In genomic region chr2:3902131-3902530, GRCh38 we compare ENCODE assay signal across 29 cellular contexts.
"Had no signal": no experiment of that assay in that cellular context is flagged by ENCODE, and none has a peak within 500 bp of the region (broad histone marks: within the 10 kb centered on the region; RNA-seq: fewer than 3 reads in every experiment).

No MANE protein-coding gene starts in this region.

- H3K36me3 Mint-ChIP-seq: activated CD4-positive, alpha-beta memory T cell treated with anti-CD3 and anti-CD28 coated beads for 36 hours; activated naive CD4-positive, alpha-beta T cell treated with anti-CD3 and anti-CD28 coated beads, Interleukin-2, amount 50 U/mL, for 72 hours; brain had no signal

- H3K27ac Mint-ChIP-seq: activated CD4-positive, alpha-beta memory T cell treated with anti-CD3 and anti-CD28 coated beads for 36 hours; activated CD4-positive, alpha-beta T cell treated with anti-CD3 and anti-CD28 coated beads for 36 hours; activated CD4-positive, alpha-beta T cell treated with anti-CD3 and anti-CD28 coated beads, Interleukin-2, amount 10 ng/mL, durations not matched to agents 7 days and 5 days; activated naive CD4-positive, alpha-beta T cell treated with anti-CD3 and anti-CD28 coated beads for 36 hours; activated naive CD4-positive, alpha-beta T cell treated with anti-CD3 and anti-CD28 coated beads, Interleukin-2, amount 50 U/mL, for 72 hours; activated T-helper 1 cell treated with anti-CD3 and anti-CD28 coated beads, Interleukin-12 subunit alpha, Interleukin-12 subunit beta, Interleukin-2, Interleukin-4 antibody, amounts not matched to agents 30 ng/mL and 10 ng/mL and 1 ng/mL, durations not matched to agents 14 hours and 24 hours and 36 hours; brain had no signal

- H3K27me3 ChIP-seq: adrenal gland had no signal

- H3K27me3 Mint-ChIP-seq: activated CD4-positive, alpha-beta T cell treated with anti-CD3 and anti-CD28 coated beads, Interleukin-2, amount 10 ng/mL, durations not matched to agents 7 days and 5 days had no signal

- H3K4me1 ChIP-seq: adrenal gland had no signal

- H3K36me3 ChIP-seq: adrenal gland had no signal

- H3K27ac ChIP-seq: adrenal gland had no signal

- H3K9me3 Mint-ChIP-seq: activated naive CD4-positive, alpha-beta T cell treated with anti-CD3 and anti-CD28 coated beads for 36 hours; activated T-cell treated with anti-CD3 and anti-CD28 coated beads, Interleukin-2, amount 50 U/mL, for 4 hours; activated T-helper 1 cell treated with anti-CD3 and anti-CD28 coated beads, Interleukin-12 subunit alpha, Interleukin-12 subunit beta, Interleukin-2, Interleukin-4 antibody, amounts not matched to agents 30 ng/mL and 10 ng/mL and 1 ng/mL, durations not matched to agents 14 hours and 24 hours and 36 hours had no signal

- ATAC-seq: activated CD4-positive, alpha-beta T cell treated with anti-CD3 and anti-CD28 coated beads for 36 hours; activated CD4-positive, CD25-positive, alpha-beta regulatory T cell treated with anti-CD3 and anti-CD28 coated beads, Interleukin-2, amount 50 U/mL, for 24 hours; activated naive CD4-positive, alpha-beta T cell treated with anti-CD3 and anti-CD28 coated beads, Interleukin-2, amount 50 U/mL, for 72 hours; activated T-cell treated with anti-CD3 and anti-CD28 coated beads, Interleukin-2, amount 50 U/mL, for 4 hours; Panc1 had no signal

- H3K4me3 Mint-ChIP-seq: activated CD4-positive, alpha-beta memory T cell treated with anti-CD3 and anti-CD28 coated beads for 36 hours; activated CD4-positive, alpha-beta T cell treated with anti-CD3 and anti-CD28 coated beads for 36 hours; activated CD4-positive, alpha-beta T cell treated with anti-CD3 and anti-CD28 coated beads, Interleukin-2, amount 10 ng/mL, durations not matched to agents 7 days and 5 days; activated naive CD4-positive, alpha-beta T cell treated with anti-CD3 and anti-CD28 coated beads for 36 hours; activated T-cell treated with anti-CD3 and anti-CD28 coated beads, Interleukin-2, amount 50 U/mL, for 4 hours; activated T-helper 1 cell treated with anti-CD3 and anti-CD28 coated beads, Interleukin-12 subunit alpha, Interleukin-12 subunit beta, Interleukin-2, Interleukin-4 antibody, amounts not matched to agents 30 ng/mL and 10 ng/mL and 1 ng/mL, durations not matched to agents 14 hours and 24 hours and 36 hours; brain had no signal

- H3K9me3 ChIP-seq: adrenal gland had no signal

- DNase-seq: activated CD4-positive, alpha-beta memory T cell treated with anti-CD3 and anti-CD28 coated beads for 36 hours; activated CD4-positive, alpha-beta T cell treated with anti-CD3 and anti-CD28 coated beads for 36 hours; activated CD4-positive, alpha-beta T cell treated with anti-CD3 and anti-CD28 coated beads, Interleukin-2, amount 10 ng/mL, durations not matched to agents 7 days and 5 days; activated CD8-positive, alpha-beta memory T cell treated with anti-CD3 and anti-CD28 coated beads, Interleukin-2, amount 50 U/mL, for 4 hours; activated gamma-delta T cell treated with Interleukin-2 at 50 U/mL for 16 hours; activated naive CD4-positive, alpha-beta T cell treated with anti-CD3 and anti-CD28 coated beads for 36 hours; activated T-cell treated with anti-CD3 and anti-CD28 coated beads for 4 hours; activated T-cell treated with anti-CD3 and anti-CD28 coated beads, Interleukin-2, amount 50 U/mL, for 4 hours; adrenal gland; Kasumi-1; KG1; MM.1S; NCI-H1092 treated with DMSO at 0.1 percent for 48 hours; NCI-H146; NCI-H187; NCI-H2029 treated with DMSO at 0.1 percent for 48 hours; NCI-H2107; NCI-H2171 treated with DMSO at 0.1 percent for 48 hours; NCI-H2227 treated with DMSO at 0.1 percent for 48 hours; NCI-H446; NCI-H524; SIG-M5; SW 1271; T1000 had no signal

- H3K4me1 Mint-ChIP-seq: activated CD4-positive, alpha-beta T cell treated with anti-CD3 and anti-CD28 coated beads for 36 hours; activated CD4-positive, alpha-beta T cell treated with anti-CD3 and anti-CD28 coated beads, Interleukin-2, amount 10 ng/mL, durations not matched to agents 7 days and 5 days had no signal

- H3K4me3 ChIP-seq: adrenal gland had no signal
